8 cellular contexts compared by ENCODE assay signal in genomic region chr19:47226426-47227346, GRCh38. TPM values are rescaled to one million over a fixed set of nuclear protein-coding genes. Genes with fewer than 3 reads are reported as not detected.
DNase-seq lines count a peak whose midpoint lies in the region; ATAC-seq and TF ChIP-seq lines count a peak whose summit lies in the region.

No MANE protein-coding gene starts in this region.

- no peaks in the 10 kb centered on the region for H3K9me3 ChIP-seq in right lobe of liver

- peaks cover 0 to 2% (median under 1%) of the 10 kb centered on the region in 4 donors for H3K36me3 ChIP-seq in right lobe of liver

- H3K4me3 Mint-ChIP-seq in T-helper 2 cell treated with Interferon-gamma antibody and Interleukin-4, amounts not matched to agents 5 μg/mL and 100 μg/mL, for 36 hours: peak overlapping the region; percentile 86

- peaks cover 13% of the 10 kb centered on the region for H3K36me3 Mint-ChIP-seq in T-helper 2 cell treated with Interferon-gamma antibody and Interleukin-4, amounts not matched to agents 5 μg/mL and 100 μg/mL, for 36 hours (ENCODE audit: low read depth)

- peak in 2 of 4 donors; percentile 26 to 29 for TF ChIP-seq CTCF in right lobe of liver (IDR thresholded peaks at IDR 0.05)

- ATAC-seq in GM21515 (IDR thresholded peaks at IDR 0.05; ENCODE audit: unreplicated experiment) (peak; percentile 22), right lobe of liver (peak; percentile 67 to 79 (median 70)), GM18870 (IDR thresholded peaks at IDR 0.05; ENCODE audit: unreplicated experiment) (no peak)

- DNase-seq in ELR (ENCODE audit: low read depth): peak; percentile 81
- peak; percentile 22 for DNase-seq in KG1 (lab: John Stamatoyannopoulos, UW)
- DNase-seq in T-helper 2 cell treated with Interferon-gamma antibody and Interleukin-4, amounts not matched to agents 5 μg/mL and 100 μg/mL, for 36 hours (ENCODE audit: low spot score): peak; percentile 79
- DNase-seq in dedifferentiated amniotic fluid mesenchymal stem cell (ENCODE audit: extremely low spot score): peak; percentile 63
- peak; percentile 90 to 95 (median 93) for DNase-seq in right lobe of liver
- peak; percentile 11 for DNase-seq in stimulated activated naive CD4-positive, alpha-beta T cell treated with Interleukin-2 at 50 U/mL for 16 hours (lab: John Stamatoyannopoulos, UW)

- peaks cover 0 to 21% (median 12%) of the 10 kb centered on the region in 4 donors for H3K4me1 ChIP-seq in right lobe of liver

- H3K27me3 ChIP-seq in right lobe of liver: no peaks in the 10 kb centered on the region

- H3K27ac Mint-ChIP-seq in T-helper 2 cell treated with Interferon-gamma antibody and Interleukin-4, amounts not matched to agents 5 μg/mL and 100 μg/mL, for 36 hours: peak overlapping the region; percentile 87

- WGBS in right lobe of liver (ENCODE audit: insufficient coverage, low coverage, low lambda C conversion rate, missing lambda C conversion rate): 0% methylated on average over 15 of the region's 56 CpGs

- no peaks in the 10 kb centered on the region for H3K27me3 Mint-ChIP-seq in T-helper 2 cell treated with Interferon-gamma antibody and Interleukin-4, amounts not matched to agents 5 μg/mL and 100 μg/mL, for 36 hours (ENCODE audit: low read depth)

- peaks cover 17% of the 10 kb centered on the region for H3K4me1 Mint-ChIP-seq in T-helper 2 cell treated with Interferon-gamma antibody and Interleukin-4, amounts not matched to agents 5 μg/mL and 100 μg/mL, for 36 hours (ENCODE audit: low read depth)

- peak; percentile 95 for TF ChIP-seq POLR2A in right lobe of liver (IDR thresholded peaks at IDR 0.05)

- H3K27ac ChIP-seq in right lobe of liver: peak overlapping the region; percentile 97 to 100 (median 97)

- H3K9me3 Mint-ChIP-seq in T-helper 2 cell treated with Interferon-gamma antibody and Interleukin-4, amounts not matched to agents 5 μg/mL and 100 μg/mL, for 36 hours: no peaks in the 10 kb centered on the region

- intact Hi-C loops in right lobe of liver (cut with DNase I): no loop called here

- H3K4me3 ChIP-seq in right lobe of liver: peak overlapping the region; percentile 59 to 97 (median 71)

RNA-seq across cellular contexts. Expression of gene BBC3, which starts 4.3 kb away (rescaled TPM):
- 1 to 10 TPM; 1.8 to 8.0 (median 3.1) TPM for total RNA-seq in right lobe of liver

RNA-seq across cellular contexts. Expression of gene CCDC9, which starts 29.6 kb away (rescaled TPM):
- total RNA-seq in right lobe of liver: 10 to 100 TPM in 2 of 6 experiments, 1 to 10 TPM in 4; 5.8 to 15.1 (median 9.1) TPM

RNA-seq across cellular contexts. Expression of gene INAFM1, which starts 48.0 kb away (rescaled TPM):
- 1 to 10 TPM; 2.2 to 5.8 (median 4.4) TPM for total RNA-seq in right lobe of liver

Comparison
In these comparisons a context has a peak if more than half of its experiments do, and no peak if none do; other contexts are left out.
1. DNase-seq: peak in every context shown above with its lines; median percentile 93 in right lobe of liver; 81 in ELR; 79 in T-helper 2 cell treated with Interferon-gamma antibody and Interleukin-4, amounts not matched to agents 5 μg/mL and 100 μg/mL, for 36 hours; 63 in dedifferentiated amniotic fluid mesenchymal stem cell; 22 in KG1; 11 in stimulated activated naive CD4-positive, alpha-beta T cell treated with Interleukin-2 at 50 U/mL for 16 hours.